ENCODE assay signal across 9 cellular contexts in the genomic region with DNA sequence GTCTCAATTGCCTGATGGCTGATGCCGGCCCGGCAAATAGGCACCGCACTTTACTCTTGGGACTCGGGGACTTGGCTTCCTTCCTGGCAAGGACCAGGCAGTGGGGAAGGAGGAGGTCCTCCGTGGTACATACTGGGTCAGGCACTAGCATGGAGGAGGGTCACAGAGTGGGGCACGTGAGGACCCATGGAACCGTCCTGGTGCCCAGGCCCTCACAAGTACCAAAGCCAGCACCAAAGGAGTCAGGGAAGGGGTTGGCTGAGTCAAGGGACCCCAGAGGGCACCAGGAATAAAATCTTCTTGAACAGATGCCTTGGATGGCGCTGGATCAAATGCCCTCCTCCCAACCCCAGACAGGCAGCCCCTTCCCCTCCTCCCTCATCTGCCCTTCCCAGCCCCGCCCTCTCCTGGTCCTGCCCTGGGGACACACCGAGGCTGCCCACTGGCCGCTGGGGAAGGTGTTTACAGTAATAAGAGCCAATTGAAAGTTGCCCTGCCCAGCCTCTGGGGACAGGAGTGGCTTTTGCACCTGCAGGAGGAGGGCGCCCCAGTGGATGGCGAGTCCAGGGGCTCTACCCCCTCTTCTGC. TPM values are rescaled to one million over a fixed set of nuclear protein-coding genes. Genes with fewer than 3 reads are reported as not detected.
DNase-seq lines count a peak whose midpoint lies in the region; ATAC-seq, FAIRE-seq and TF ChIP-seq lines count a peak whose summit lies in the region.
"Had no signal": no experiment of that assay in that cellular context is flagged by ENCODE, and none has a peak within 500 bp of the region (broad histone marks: within the 10 kb centered on the region; RNA-seq: fewer than 3 reads in every experiment).

No MANE protein-coding gene starts in this region.

- peaks cover 36% of the 10 kb centered on the region for H3K27me3 Mint-ChIP-seq in progenitor cell of endocrine pancreas

- peak overlapping the region in 1 of 7 experiments; percentile 16 for H3K4me3 ChIP-seq in skin epidermis

- no peak for TF ChIP-seq CTCF in progenitor cell of endocrine pancreas (IDR thresholded peaks at IDR 0.05; ENCODE audit: unreplicated experiment)

- H3K4me3 Mint-ChIP-seq in progenitor cell of endocrine pancreas (ENCODE audit: low read depth): no peak overlapping the region

- H3K27ac Mint-ChIP-seq in progenitor cell of endocrine pancreas: no peak overlapping the region

- H3K27ac ChIP-seq in caudate nucleus (ENCODE audit: low read depth, low read length) (peak overlapping the region; percentile 99), skin epidermis (peak overlapping the region in 15 of 21 experiments; percentile 6 to 99 (median 73))

- FAIRE-seq in GM19239 (lab: Jason Lieb, UNC): peak; percentile 86

- ATAC-seq in GM21515 (IDR thresholded peaks at IDR 0.05; ENCODE audit: unreplicated experiment): no peak
- no peak for ATAC-seq in HG02938 (IDR thresholded peaks at IDR 0.05; ENCODE audit: unreplicated experiment)

- H3K9me3 Mint-ChIP-seq in progenitor cell of endocrine pancreas (ENCODE audit: low read depth): no peaks in the 10 kb centered on the region

- no peak for DNase-seq in GM19239 (ENCODE audit: insufficient read length, low spot score)
- peak; percentile 74 to 78 for DNase-seq in NCI-H1930 (lab: John Stamatoyannopoulos, UW)
- DNase-seq in caudate nucleus (lab: John Stamatoyannopoulos, UW): peak in 3 of 61 donors; percentile 38 to 76 (median 62)
- DNase-seq in progenitor cell of endocrine pancreas (ENCODE audit: low spot score, unreplicated experiment): no peak

- H3K36me3 Mint-ChIP-seq in progenitor cell of endocrine pancreas (ENCODE audit: insufficient read depth): no peaks in the 10 kb centered on the region

- H3K4me1 Mint-ChIP-seq in progenitor cell of endocrine pancreas (ENCODE audit: low read depth): peaks cover 4% of the 10 kb centered on the region

RNA-seq across cellular contexts. Expression of gene CARNS1, which starts 5.6 kb away (rescaled TPM):
- total RNA-seq in progenitor cell of endocrine pancreas: 0.29 and 0.53 TPM in 2 replicates
- total RNA-seq: HT1080 had no signal

RNA-seq across cellular contexts. Expression of gene TBC1D10C, which starts 6.0 kb away (rescaled TPM):
- total RNA-seq in progenitor cell of endocrine pancreas: 0.24 TPM in 1 of 2 replicates, not detected in the other
- total RNA-seq: cerebellum had no signal

RNA-seq across cellular contexts. Expression of gene PPP1CA, which starts 8.2 kb away (rescaled TPM):
- 140 and 145 TPM in 2 replicates for total RNA-seq in progenitor cell of endocrine pancreas

RNA-seq across cellular contexts. Expression of gene RAD9A, which starts 18.1 kb away (rescaled TPM):
- total RNA-seq in progenitor cell of endocrine pancreas: 39.0 and 49.1 TPM in 2 replicates

RNA-seq across cellular contexts. Expression of gene RPS6KB2, which starts 18.4 kb away (rescaled TPM):
- total RNA-seq in progenitor cell of endocrine pancreas: 51.7 and 53.8 TPM in 2 replicates

Comparison
In these comparisons a context has a peak if more than half of its experiments do, and no peak if none do; other contexts are left out.
1. DNase-seq: peak in NCI-H1930 (2 of 2); none in GM19239 (single experiment) and progenitor cell of endocrine pancreas (single experiment).